ENCODE assay signal across 10 cellular contexts in the genomic region with DNA sequence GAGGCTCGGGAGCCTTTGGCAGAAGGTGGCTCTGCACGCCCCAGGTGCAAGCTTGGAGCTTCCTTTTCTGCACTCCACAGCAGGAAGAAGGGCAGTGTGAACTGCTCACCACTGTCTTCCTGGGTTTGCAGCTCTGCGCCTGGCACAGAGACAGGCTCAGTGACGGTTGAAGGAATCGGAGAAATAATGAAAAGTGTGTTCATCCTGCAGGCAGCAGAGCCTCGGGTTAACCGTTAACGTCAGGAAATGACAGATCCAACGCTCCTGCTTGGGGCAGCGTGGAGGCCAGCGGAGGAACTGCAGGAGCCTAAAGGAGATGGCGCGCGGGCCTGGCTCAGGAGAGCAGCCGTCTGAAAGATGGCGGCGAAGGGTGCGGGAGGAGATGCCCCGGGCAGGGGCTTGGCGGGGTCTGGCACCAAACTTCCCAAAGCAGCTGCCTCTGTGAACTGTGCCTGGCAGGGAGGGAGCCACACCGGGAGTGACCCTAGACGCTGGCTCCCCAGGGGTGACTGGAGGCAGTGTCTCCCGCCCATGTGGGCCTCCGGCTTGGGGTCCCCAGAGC. TPM values are rescaled to one million over a fixed set of nuclear protein-coding genes. Genes with fewer than 3 reads are reported as not detected.
A peak's percentile ranks its signal among the peaks of the same experiment; 100 is the strongest.
DNase-seq lines count a peak whose midpoint lies in the region; ATAC-seq, FAIRE-seq and TF ChIP-seq lines count a peak whose summit lies in the region.
"Had no signal": no experiment of that assay in that cellular context is flagged by ENCODE, and none has a peak within 500 bp of the region (broad histone marks: within the 10 kb centered on the region; RNA-seq: fewer than 3 reads in every experiment).

No MANE protein-coding gene starts in this region.

- ATAC-seq in GM21526 (IDR thresholded peaks at IDR 0.05; ENCODE audit: low FRiP score, unreplicated experiment) (no peak), GM21360 (IDR thresholded peaks at IDR 0.05; ENCODE audit: unreplicated experiment) (no peak)

- DNase-seq in activated CD4-positive, alpha-beta T cell treated with anti-CD3 and anti-CD28 coated beads for 48 hours, result peak; percentile 44
- no peak for DNase-seq in activated CD4-positive, alpha-beta T cell treated with anti-CD3 and anti-CD28 coated beads, Interleukin-2, amount 50 U/mL, for 1 hour
- DNase-seq in RCC 7860 (ENCODE audit: low spot score) (peak; percentile 74), foreskin fibroblast (peak in 1 of 2 donors; percentile 52), renal cortical epithelial cell (ENCODE audit: low read depth) (peak; percentile 70), T-helper 1 cell (no peak)

- TF ChIP-seq CTCF in foreskin fibroblast (IDR thresholded peaks at IDR 0.05; ENCODE audit: low read depth, low read length), result peak; percentile 10

- FAIRE-seq in RCC 7860 (lab: Jason Lieb, UNC), result peak; percentile 86

- H3K4me3 ChIP-seq in foreskin fibroblast (ENCODE audit: low read depth in 1 of 2, low read length in 2 of 2), result no peak overlapping the region
- H3K4me3 ChIP-seq: lung had no signal

RNA-seq across cellular contexts. Expression of gene SAMD11, which starts 10.9 kb away (rescaled TPM):
- total RNA-seq in renal cortical epithelial cell, result 0.87 and 20.1 TPM in 2 replicates
- total RNA-seq: CD8-positive, alpha-beta memory T cell had no signal

RNA-seq across cellular contexts. Expression of gene NOC2L, which starts 46.2 kb away (rescaled TPM):
- total RNA-seq in renal cortical epithelial cell, result 59.7 and 88.7 TPM in 2 replicates

RNA-seq across cellular contexts. Expression of gene KLHL17, which starts 47.6 kb away (rescaled TPM):
- 1.9 and 10.1 TPM in 2 replicates for total RNA-seq in renal cortical epithelial cell

RNA-seq across cellular contexts. Expression of gene PLEKHN1, which starts 53.5 kb away (rescaled TPM):
- total RNA-seq in renal cortical epithelial cell, result 2.4 and 2.6 TPM in 2 replicates

Comparison
In these comparisons a context has a peak if more than half of its experiments do, and no peak if none do; other contexts are left out.
1. DNase-seq: peak in activated CD4-positive, alpha-beta T cell treated with anti-CD3 and anti-CD28 coated beads for 48 hours (single experiment), RCC 7860 (single experiment) and renal cortical epithelial cell (single experiment); none in activated CD4-positive, alpha-beta T cell treated with anti-CD3 and anti-CD28 coated beads, Interleukin-2, amount 50 U/mL, for 1 hour (single experiment) and T-helper 1 cell (0 of 5).